In the genomic region with DNA sequence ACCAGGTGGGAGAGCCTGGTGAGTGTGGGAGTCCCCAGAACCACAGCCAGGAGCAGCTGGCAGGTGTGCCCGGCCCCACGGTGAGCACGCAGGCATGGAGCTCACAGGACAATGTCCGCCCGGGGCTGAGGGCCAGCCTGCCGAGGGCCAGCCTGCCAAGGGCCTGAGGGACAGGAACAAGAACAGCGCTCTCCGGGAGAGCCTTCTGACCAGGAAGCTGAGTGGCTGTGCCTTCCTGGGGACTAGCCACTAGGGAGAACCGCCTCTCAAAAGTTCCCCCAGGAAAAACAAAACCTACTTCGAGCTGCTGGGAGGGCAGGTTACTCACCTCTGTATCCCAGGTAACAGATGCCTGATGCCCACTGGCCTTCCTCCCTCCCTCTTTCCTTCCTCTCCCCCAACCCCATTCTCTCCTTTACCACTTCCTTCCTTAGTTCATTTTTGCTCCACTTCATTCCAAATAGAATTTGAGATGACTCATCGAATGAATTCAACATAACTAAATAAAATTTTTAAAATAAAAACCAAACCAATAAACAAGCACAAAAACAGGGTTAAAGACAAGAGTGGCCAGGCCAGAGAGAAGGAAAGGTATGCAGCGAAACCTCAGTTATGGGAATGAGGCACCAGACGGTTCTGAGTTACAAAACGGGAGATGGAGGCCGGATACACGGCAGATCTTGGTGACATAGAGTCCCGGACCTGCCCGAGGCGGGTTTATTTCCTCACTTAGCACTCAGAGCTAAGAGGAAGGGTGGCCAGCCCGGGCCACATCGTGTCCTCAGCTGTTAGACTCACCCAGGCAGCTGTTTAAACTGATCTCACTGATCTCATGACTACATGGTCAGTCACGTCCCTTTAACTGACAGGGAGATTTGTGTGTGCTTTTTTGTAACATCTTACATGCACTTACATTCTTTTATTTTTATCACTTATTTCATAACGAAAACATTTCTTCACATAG, we compare ENCODE assay signal across 8 cellular contexts.
DNase-seq lines count a peak whose midpoint lies in the region; TF ChIP-seq lines count a peak whose summit lies in the region.

No MANE protein-coding gene starts in this region.

- H3K27me3 ChIP-seq in ACC112 (ENCODE audit: insufficient read depth, low read length): no peaks in the 10 kb centered on the region
- no peaks in the 10 kb centered on the region for H3K27me3 ChIP-seq in mesendoderm (ENCODE audit: insufficient read depth, low read length, poor library complexity)

- H3K4ac ChIP-seq in mesendoderm (ENCODE audit: low read depth, low read length): no peak overlapping the region

- no peaks in the 10 kb centered on the region for H3K79me1 ChIP-seq in mesendoderm (ENCODE audit: low read length)

- H3K4me1 ChIP-seq in ACC112 (ENCODE audit: control insufficient read depth, insufficient read depth, low read length, unreplicated experiment): peaks cover 60% of the 10 kb centered on the region
- no peaks in the 10 kb centered on the region for H3K4me1 ChIP-seq in mesendoderm (ENCODE audit: control insufficient read depth, low read depth, low read length)

- no peak overlapping the region for H3K18ac ChIP-seq in mesendoderm (ENCODE audit: low read length)

- DNase-seq in NCI-H1092 (lab: John Stamatoyannopoulos, UW): peak; percentile 47
- peak; percentile 91 for DNase-seq in coronary artery (ENCODE audit: low spot score)
- DNase-seq in mesendoderm: peak; percentile 16
- no peak for DNase-seq in NCI-H128 (lab: John Stamatoyannopoulos, UW; ENCODE audit: unreplicated experiment)
- no peak for DNase-seq in GM13976 (ENCODE audit: low spot score)
- DNase-seq in DMS114 treated with DMSO at 0.1 percent for 48 hours (lab: John Stamatoyannopoulos, UW; ENCODE audit: unreplicated experiment): no peak
- DNase-seq in GOT3 (lab: John Stamatoyannopoulos, UW): no peak

- no peak overlapping the region for H2BK120ac ChIP-seq in mesendoderm (ENCODE audit: low read depth, low read length)

- H2BK5ac ChIP-seq in mesendoderm (ENCODE audit: low read length): no peak overlapping the region

- H3K23ac ChIP-seq in mesendoderm (ENCODE audit: low read length): no peak overlapping the region

- no peak overlapping the region for H2BK15ac ChIP-seq in mesendoderm (replicated peaks; ENCODE audit: low read depth)

- peak overlapping the region; percentile 64 for H3K4me3 ChIP-seq in ACC112 (ENCODE audit: low read depth, low read length)
- peak overlapping the region; percentile 59 for H3K4me3 ChIP-seq in coronary artery
- no peak overlapping the region for H3K4me3 ChIP-seq in mesendoderm (ENCODE audit: low read length)

- H3K27ac ChIP-seq in ACC112 (ENCODE audit: low read depth, low read length) (peak overlapping the region; percentile 96), coronary artery (peak overlapping the region; percentile 86 to 97), mesendoderm (ENCODE audit: low read depth, low read length) (no peak overlapping the region)

- H3K79me2 ChIP-seq in ACC112 (ENCODE audit: control insufficient read depth, insufficient read depth, low read length, unreplicated experiment) (peaks cover 43% of the 10 kb centered on the region), mesendoderm (ENCODE audit: control insufficient read depth, insufficient read depth, low read length) (no peaks in the 10 kb centered on the region)

- peak overlapping the region; percentile 10 for H3K56ac ChIP-seq in mesendoderm (ENCODE audit: low read length)

- H2AFZ ChIP-seq in ACC112 (ENCODE audit: low read length, unreplicated experiment): no peak overlapping the region

- no peak overlapping the region for H3K9ac ChIP-seq in mesendoderm (ENCODE audit: low read length)

- H3K4me2 ChIP-seq in mesendoderm (ENCODE audit: low read length): no peak overlapping the region

- H2AK5ac ChIP-seq in mesendoderm (ENCODE audit: low read length): no peak overlapping the region

- no peak for TF ChIP-seq CTCF in coronary artery (IDR thresholded peaks at IDR 0.05)
- no peak for TF ChIP-seq CTCF in GM13976 (IDR thresholded peaks at IDR 0.05; ENCODE audit: borderline replicate concordance, control extremely low read depth, extremely low read depth, insufficient read depth, missing control alignments)

- H3K36me3 ChIP-seq in ACC112 (ENCODE audit: insufficient read depth, low read length) (0 out of 2 replicates have a peak, but pooled peaks cover 4% of the 10 kb centered on the region), mesendoderm (ENCODE audit: control insufficient read depth, insufficient read depth, low read length) (no peaks in the 10 kb centered on the region)

- in situ Hi-C loops in GM13976 (cut with MboI; ENCODE audit: low sequenced_read_pairs, unreplicated experiment): no loop called here

- 100% methylated on average over 1 of the region's 23 CpGs for WGBS in mesendoderm (ENCODE audit: extremely low coverage, insufficient coverage, low lambda C conversion rate)

- no peak overlapping the region for H4K5ac ChIP-seq in mesendoderm (ENCODE audit: low read length)

- no peak overlapping the region for H4K8ac ChIP-seq in mesendoderm (ENCODE audit: low read depth, low read length)

Comparison
In these comparisons a context has a peak if more than half of its experiments do, and no peak if none do; other contexts are left out.
1. DNase-seq: peak in NCI-H1092 (single experiment), coronary artery (single experiment) and mesendoderm (single experiment); none in NCI-H128 (single experiment), GM13976 (single experiment), DMS114 treated with DMSO at 0.1 percent for 48 hours (single experiment) and GOT3 (single experiment).